17 cellular contexts compared by ENCODE assay signal in genomic region chr11:20467458-20468185, GRCh38.
"Had no signal": no experiment of that assay in that cellular context is flagged by ENCODE, and none has a peak within 500 bp of the region (broad histone marks: within the 10 kb centered on the region; RNA-seq: fewer than 3 reads in every experiment).

No MANE protein-coding gene starts in this region.

- H3K27me3 Mint-ChIP-seq: activated CD4-positive, alpha-beta memory T cell treated with anti-CD3 and anti-CD28 coated beads, Interleukin-2, amount 10 ng/mL, durations not matched to agents 7 days and 5 days; activated CD8-positive, alpha-beta memory T cell treated with anti-CD3 and anti-CD28 coated beads, Interleukin-2, amount 10 ng/mL, durations not matched to agents 7 days and 5 days; central memory CD8-positive, alpha-beta T cell; T-cell had no signal

- H3K4me3 ChIP-seq: thyroid gland had no signal

- H3K9ac ChIP-seq: parathyroid adenoma had no signal

- H2AFZ ChIP-seq: parathyroid adenoma had no signal

- H3K9me3 Mint-ChIP-seq: activated CD4-positive, alpha-beta memory T cell treated with anti-CD3 and anti-CD28 coated beads, Interleukin-2, amount 10 ng/mL, durations not matched to agents 7 days and 5 days; activated naive CD4-positive, alpha-beta T cell treated with anti-CD3 and anti-CD28 coated beads for 36 hours; central memory CD8-positive, alpha-beta T cell had no signal

- H3K27me3 ChIP-seq: brain microvascular endothelial cell, thyroid gland had no signal

- H3K27ac ChIP-seq: brain microvascular endothelial cell, parathyroid adenoma, thyroid gland had no signal

- H3K4me1 Mint-ChIP-seq: activated CD4-positive, alpha-beta memory T cell treated with anti-CD3 and anti-CD28 coated beads, Interleukin-2, amount 10 ng/mL, durations not matched to agents 7 days and 5 days; activated CD8-positive, alpha-beta memory T cell treated with anti-CD3 and anti-CD28 coated beads, Interleukin-2, amount 10 ng/mL, durations not matched to agents 7 days and 5 days had no signal

- H3K9me3 ChIP-seq: thyroid gland had no signal

- H3K27ac Mint-ChIP-seq: activated CD4-positive, alpha-beta memory T cell treated with anti-CD3 and anti-CD28 coated beads, Interleukin-2, amount 10 ng/mL, durations not matched to agents 7 days and 5 days; activated CD8-positive, alpha-beta memory T cell treated with anti-CD3 and anti-CD28 coated beads, Interleukin-2, amount 10 ng/mL, durations not matched to agents 7 days and 5 days; activated naive CD4-positive, alpha-beta T cell treated with anti-CD3 and anti-CD28 coated beads for 36 hours; T-cell had no signal

- H3K4me3 Mint-ChIP-seq: activated CD4-positive, alpha-beta memory T cell treated with anti-CD3 and anti-CD28 coated beads, Interleukin-2, amount 10 ng/mL, durations not matched to agents 7 days and 5 days; activated CD8-positive, alpha-beta memory T cell treated with anti-CD3 and anti-CD28 coated beads, Interleukin-2, amount 10 ng/mL, durations not matched to agents 7 days and 5 days; activated naive CD4-positive, alpha-beta T cell treated with anti-CD3 and anti-CD28 coated beads for 36 hours; central memory CD8-positive, alpha-beta T cell; nephron; T-cell had no signal

- H3K4me1 ChIP-seq: parathyroid adenoma, thyroid gland had no signal

- DNase-seq: activated CD4-positive, alpha-beta memory T cell treated with anti-CD3 and anti-CD28 coated beads, Interleukin-2, amount 10 ng/mL, durations not matched to agents 7 days and 5 days; activated CD4-positive, alpha-beta T cell treated with anti-CD3 and anti-CD28 coated beads for 48 hours; activated CD4-positive, CD25-positive, alpha-beta regulatory T cell; activated CD8-positive, alpha-beta memory T cell treated with anti-CD3 and anti-CD28 coated beads, Interleukin-2, amount 10 ng/mL, durations not matched to agents 7 days and 5 days; activated naive CD4-positive, alpha-beta T cell treated with anti-CD3 and anti-CD28 coated beads for 36 hours; anterior cingulate cortex; brain microvascular endothelial cell; cortex of kidney; mesendoderm; stimulated activated CD8-positive, alpha-beta memory T cell treated with anti-CD3 and anti-CD28 coated beads, Interleukin-4, amount 100 ng/mL, for 48 hours; stimulated activated naive CD4-positive, alpha-beta T cell treated with Interleukin-2 at 50 U/mL for 16 hours; T-cell; thyroid gland had no signal

- ATAC-seq: activated CD8-positive, alpha-beta memory T cell treated with anti-CD3 and anti-CD28 coated beads, Interleukin-2, amount 10 ng/mL, durations not matched to agents 7 days and 5 days; sciatic nerve; T-cell had no signal
